ENCODE assay signal across 12 cellular contexts in genomic region chr10:92011560-92012214, GRCh38.
DNase-seq lines count a peak whose midpoint lies in the region; ATAC-seq and TF ChIP-seq lines count a peak whose summit lies in the region.
"Had no signal": no experiment of that assay in that cellular context is flagged by ENCODE, and none has a peak within 500 bp of the region (broad histone marks: within the 10 kb centered on the region; RNA-seq: fewer than 3 reads in every experiment).

No MANE protein-coding gene starts in this region.

- TF ChIP-seq CTCF in cardiac fibroblast (IDR thresholded peaks at IDR 0.05; ENCODE audit: low read depth, low read length) (no peak), coronary artery (IDR thresholded peaks at IDR 0.05) (no peak)

- no peak overlapping the region for H3K27ac ChIP-seq in coronary artery
- H3K27ac ChIP-seq: left ventricle myocardium inferior, SK-N-MC had no signal

- no peaks in the 10 kb centered on the region for H3K27me3 Mint-ChIP-seq in natural killer cell treated with Interleukin-12 subunit alpha and Interleukin-12 subunit beta and Interleukin-15 and Interleukin-18, amount 100 ng/mL, for 72 hours

- peak overlapping the region in 1 of 2 donors; percentile 6 for H3K27ac Mint-ChIP-seq in natural killer cell treated with Interleukin-12 subunit alpha and Interleukin-12 subunit beta and Interleukin-15 and Interleukin-18, amount 100 ng/mL, for 72 hours

- no peaks in the 10 kb centered on the region for H3K9me3 Mint-ChIP-seq in natural killer cell treated with Interleukin-12 subunit alpha and Interleukin-12 subunit beta and Interleukin-15 and Interleukin-18, amount 100 ng/mL, for 72 hours

- H3K4me3 ChIP-seq in cardiac fibroblast (replicated peaks in 1 of 2; ENCODE audit: low read depth in 2 of 2, low read length in 2 of 2) (no peak overlapping the region), coronary artery (no peak overlapping the region)
- H3K4me3 ChIP-seq: left ventricle myocardium inferior, SK-N-MC had no signal

- H3K4me1 Mint-ChIP-seq in natural killer cell treated with Interleukin-12 subunit alpha and Interleukin-12 subunit beta and Interleukin-15 and Interleukin-18, amount 100 ng/mL, for 72 hours (ENCODE audit: low read depth in 2 of 2), result peaks cover 17 to 24% of the 10 kb centered on the region in 2 donors

- peak; percentile 11 for DNase-seq in GM04504 (ENCODE audit: low read depth)
- DNase-seq in NAMALWA (ENCODE audit: low spot score), result peak; percentile 7
- DNase-seq in cardiac fibroblast (ENCODE audit: low read depth in 2 of 2), result peak; percentile 30 to 79
- DNase-seq in natural killer cell treated with Interleukin-12 subunit alpha and Interleukin-12 subunit beta and Interleukin-15 and Interleukin-18, amount 100 ng/mL, for 72 hours (ENCODE audit: low spot score), result no peak
- DNase-seq in coronary artery (ENCODE audit: low spot score), result no peak
- DNase-seq in activated CD4-positive, alpha-beta T cell treated with anti-CD3 and anti-CD28 coated beads, Interleukin-2, amount 50 U/mL, for 48 hours, result no peak
- no peak for DNase-seq in left lobe of liver (ENCODE audit: low spot score)
- DNase-seq: effector CD8-positive, alpha-beta T cell; left ventricle myocardium inferior; retina had no signal

- ATAC-seq in natural killer cell treated with Interleukin-12 subunit alpha and Interleukin-12 subunit beta and Interleukin-15 and Interleukin-18, amount 100 ng/mL, for 72 hours, result peak; percentile 71 to 87
- no peak for ATAC-seq in HG03095 (IDR thresholded peaks at IDR 0.05; ENCODE audit: unreplicated experiment)
- ATAC-seq in left lobe of liver, result no peak

- H3K36me3 Mint-ChIP-seq in natural killer cell treated with Interleukin-12 subunit alpha and Interleukin-12 subunit beta and Interleukin-15 and Interleukin-18, amount 100 ng/mL, for 72 hours, result peaks cover 19% of the 10 kb centered on the region

- no peak overlapping the region for H3K4me3 Mint-ChIP-seq in natural killer cell treated with Interleukin-12 subunit alpha and Interleukin-12 subunit beta and Interleukin-15 and Interleukin-18, amount 100 ng/mL, for 72 hours

Comparison
In these comparisons a context has a peak if more than half of its experiments do, and no peak if none do; other contexts are left out.
1. DNase-seq: peak in GM04504 (single experiment), NAMALWA (single experiment) and cardiac fibroblast (2 of 2); none in natural killer cell treated with Interleukin-12 subunit alpha and Interleukin-12 subunit beta and Interleukin-15 and Interleukin-18, amount 100 ng/mL, for 72 hours (single experiment), coronary artery (single experiment), activated CD4-positive, alpha-beta T cell treated with anti-CD3 and anti-CD28 coated beads, Interleukin-2, amount 50 U/mL, for 48 hours (0 of 2) and left lobe of liver (single experiment).
2. ATAC-seq: peak in natural killer cell treated with Interleukin-12 subunit alpha and Interleukin-12 subunit beta and Interleukin-15 and Interleukin-18, amount 100 ng/mL, for 72 hours (2 of 2); none in HG03095 (single experiment) and left lobe of liver (single experiment).